Comparison of ENCODE assay signal across 1 cellular context in genomic region chr3:65406470-65406869, GRCh38.
A peak's percentile ranks its signal among the peaks of the same experiment; 100 is the strongest.
TF ChIP-seq lines count a peak whose summit lies in the region.

No MANE protein-coding gene starts in this region.

TF ChIP-seq in HepG2, 621 proteins besides CTCF, POLR2A, EP300 and RAD21 (continued from another document and continues in another):
- TF ChIP-seq ARID5B (CRISPR knock-in tag; IDR thresholded peaks at IDR 0.05) (peak; percentile 68), TFE3 (CRISPR knock-in tag; IDR thresholded peaks at IDR 0.05) (peak; percentile 57; the same call in 1 of the 2 replicates), ZNF781 (CRISPR knock-in tag; IDR thresholded peaks at IDR 0.05; ENCODE audit: borderline replicate concordance, not compliant biosample characterization) (no peak), HNRNPH1 (optimal IDR thresholded peaks at IDR 0.05; ENCODE audit: low read depth, low read length) (no peak), CEBPG (CRISPR knock-in tag; IDR thresholded peaks at IDR 0.05) (peak; percentile 96), SAP130 (CRISPR knock-in tag; IDR thresholded peaks at IDR 0.05; ENCODE audit: low read depth) (peak; percentile 71), IRF2 (CRISPR knock-in tag; IDR thresholded peaks at IDR 0.05) (no peak), FOXK1 (CRISPR knock-in tag; IDR thresholded peaks at IDR 0.05; ENCODE audit: borderline replicate concordance, low read depth) (peak; percentile 58; the same call in 1 of the 2 replicates), SOX5 (CRISPR knock-in tag; IDR thresholded peaks at IDR 0.05; ENCODE audit: borderline replicate concordance) (0 out of 2 replicates have a peak, but pooled peaks have one; percentile 37), TEAD3 (CRISPR knock-in tag; optimal IDR thresholded peaks at IDR 0.05; ENCODE audit: borderline replicate concordance) (peak; percentile 42), ZNF557 (CRISPR knock-in tag; IDR thresholded peaks at IDR 0.05) (no peak), ZBTB33 (CRISPR knock-in tag; IDR thresholded peaks at IDR 0.05) (peak; percentile 36; the same call in 1 of the 2 replicates), KLF6 (CRISPR knock-in tag; IDR thresholded peaks at IDR 0.05) (0 out of 2 replicates have a peak, but pooled peaks have one; percentile 49), THAP11 (CRISPR knock-in tag; IDR thresholded peaks at IDR 0.05) (no peak), ZNF362 (CRISPR knock-in tag; IDR thresholded peaks at IDR 0.05; ENCODE audit: borderline replicate concordance) (peak; percentile 49; the same call in 1 of the 2 replicates), HMG20A (CRISPR knock-in tag; IDR thresholded peaks at IDR 0.05; ENCODE audit: borderline replicate concordance) (peak; percentile 22; the same call in 1 of the 2 replicates), MAFK (conservative IDR thresholded peaks at IDR 0.05 in 1 of 2, IDR thresholded peaks at IDR 0.05 in 1 of 2; ENCODE audit: low read length in 2 of 2) (peak; percentile 18 to 57; a peak in 2 of 4 replicates), SP5 (CRISPR knock-in tag; IDR thresholded peaks at IDR 0.05; ENCODE audit: borderline replicate concordance, low read depth) (no peak), MAFF (IDR thresholded peaks at IDR 0.05; ENCODE audit: low read depth, low read length) (peak; percentile 47; the same call in 1 of the 2 replicates), ZNF674 (CRISPR knock-in tag; IDR thresholded peaks at IDR 0.05; ENCODE audit: low read depth) (no peak), ZNF260 (CRISPR knock-in tag; IDR thresholded peaks at IDR 0.05; ENCODE audit: borderline replicate concordance, low read depth) (no peak), NR2C2 (CRISPR knock-in tag; IDR thresholded peaks at IDR 0.05; ENCODE audit: borderline replicate concordance) (peak; percentile 32; the same call in 1 of the 2 replicates), ZFP41 (CRISPR knock-in tag; IDR thresholded peaks at IDR 0.05; ENCODE audit: borderline replicate concordance) (no peak), ZNF354B (CRISPR knock-in tag; IDR thresholded peaks at IDR 0.05) (no peak), POLR2AphosphoS5 (IDR thresholded peaks at IDR 0.05; ENCODE audit: low read depth, low read length) (no peak), KDM2A (CRISPR knock-in tag; IDR thresholded peaks at IDR 0.05; ENCODE audit: borderline replicate concordance, low read depth) (no peak), CREB1 (IDR thresholded peaks at IDR 0.05) (no peak), CREB1 (CRISPR knock-in tag; IDR thresholded peaks at IDR 0.05) (peak; percentile 51; the same call in 1 of the 2 replicates), DMAP1 (CRISPR knock-in tag; IDR thresholded peaks at IDR 0.05) (0 out of 2 replicates have a peak, but pooled peaks have one; percentile 28), NFE2 (CRISPR knock-in tag; IDR thresholded peaks at IDR 0.05) (peak; percentile 65; the same call in 1 of the 2 replicates), MED13 (CRISPR knock-in tag; IDR thresholded peaks at IDR 0.05) (no peak), ELF4 (CRISPR knock-in tag; IDR thresholded peaks at IDR 0.05; ENCODE audit: borderline replicate concordance) (no peak), MTERF4 (CRISPR knock-in tag; IDR thresholded peaks at IDR 0.05) (no peak), TMF1 (CRISPR knock-in tag; IDR thresholded peaks at IDR 0.05; ENCODE audit: low read depth) (no peak), SMAD9 (CRISPR knock-in tag; IDR thresholded peaks at IDR 0.05) (no peak), KLF16 (CRISPR knock-in tag; IDR thresholded peaks at IDR 0.05) (0 out of 4 replicates have a peak, but pooled peaks of 1 of the 2 experiments have one; percentile 33), ATRX (CRISPR knock-in tag; IDR thresholded peaks at IDR 0.05; ENCODE audit: borderline replicate concordance) (no peak)
- TF ChIP-seq, protein P1, sequence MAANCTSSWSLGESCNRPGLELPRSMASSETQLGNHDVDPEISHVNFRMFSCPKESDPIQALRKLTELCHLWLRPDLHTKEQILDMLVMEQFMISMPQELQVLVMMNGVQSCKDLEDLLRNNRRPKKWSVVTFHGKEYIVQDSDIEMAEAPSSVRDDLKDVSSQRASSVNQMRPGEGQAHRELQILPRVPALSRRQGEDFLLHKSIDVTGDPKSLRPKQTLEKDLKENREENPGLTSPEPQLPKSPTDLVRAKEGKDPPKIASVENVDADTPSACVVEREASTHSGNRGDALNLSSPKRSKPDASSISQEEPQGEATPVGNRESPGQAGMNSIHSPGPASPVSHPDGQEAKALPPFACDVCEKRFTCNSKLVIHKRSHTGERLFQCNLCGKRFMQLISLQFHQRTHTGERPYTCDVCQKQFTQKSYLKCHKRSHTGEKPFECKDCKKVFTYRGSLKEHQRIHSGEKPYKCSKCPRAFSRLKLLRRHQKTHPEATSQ (CRISPR knock-in tag; IDR thresholded peaks at IDR 0.05; ENCODE audit: borderline replicate concordance), result no peak
- TF ChIP-seq, protein P2, sequence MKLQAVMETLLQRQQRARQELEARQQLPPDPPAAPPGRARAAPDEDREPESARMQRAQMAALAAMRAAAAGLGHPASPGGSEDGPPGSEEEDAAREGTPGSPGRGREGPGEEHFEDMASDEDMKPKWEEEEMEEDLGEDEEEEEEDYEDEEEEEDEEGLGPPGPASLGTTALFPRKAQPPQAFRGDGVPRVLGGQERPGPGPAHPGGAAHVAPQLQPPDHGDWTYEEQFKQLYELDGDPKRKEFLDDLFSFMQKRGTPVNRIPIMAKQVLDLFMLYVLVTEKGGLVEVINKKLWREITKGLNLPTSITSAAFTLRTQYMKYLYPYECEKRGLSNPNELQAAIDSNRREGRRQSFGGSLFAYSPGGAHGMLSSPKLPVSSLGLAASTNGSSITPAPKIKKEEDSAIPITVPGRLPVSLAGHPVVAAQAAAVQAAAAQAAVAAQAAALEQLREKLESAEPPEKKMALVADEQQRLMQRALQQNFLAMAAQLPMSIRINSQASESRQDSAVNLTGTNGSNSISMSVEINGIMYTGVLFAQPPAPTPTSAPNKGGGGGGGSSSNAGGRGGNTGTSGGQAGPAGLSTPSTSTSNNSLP (IDR thresholded peaks at IDR 0.05; ENCODE audit: low read depth, low read length), result 0 out of 2 replicates have a peak, but pooled peaks have one; percentile 31
- TF ChIP-seq, protein P3, sequence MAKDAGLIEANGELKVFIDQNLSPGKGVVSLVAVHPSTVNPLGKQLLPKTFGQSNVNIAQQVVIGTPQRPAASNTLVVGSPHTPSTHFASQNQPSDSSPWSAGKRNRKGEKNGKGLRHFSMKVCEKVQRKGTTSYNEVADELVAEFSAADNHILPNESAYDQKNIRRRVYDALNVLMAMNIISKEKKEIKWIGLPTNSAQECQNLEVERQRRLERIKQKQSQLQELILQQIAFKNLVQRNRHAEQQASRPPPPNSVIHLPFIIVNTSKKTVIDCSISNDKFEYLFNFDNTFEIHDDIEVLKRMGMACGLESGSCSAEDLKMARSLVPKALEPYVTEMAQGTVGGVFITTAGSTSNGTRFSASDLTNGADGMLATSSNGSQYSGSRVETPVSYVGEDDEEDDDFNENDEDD (CRISPR knock-in tag; IDR thresholded peaks at IDR 0.05; ENCODE audit: borderline replicate concordance), result no peak
- TF ChIP-seq, protein P4, sequence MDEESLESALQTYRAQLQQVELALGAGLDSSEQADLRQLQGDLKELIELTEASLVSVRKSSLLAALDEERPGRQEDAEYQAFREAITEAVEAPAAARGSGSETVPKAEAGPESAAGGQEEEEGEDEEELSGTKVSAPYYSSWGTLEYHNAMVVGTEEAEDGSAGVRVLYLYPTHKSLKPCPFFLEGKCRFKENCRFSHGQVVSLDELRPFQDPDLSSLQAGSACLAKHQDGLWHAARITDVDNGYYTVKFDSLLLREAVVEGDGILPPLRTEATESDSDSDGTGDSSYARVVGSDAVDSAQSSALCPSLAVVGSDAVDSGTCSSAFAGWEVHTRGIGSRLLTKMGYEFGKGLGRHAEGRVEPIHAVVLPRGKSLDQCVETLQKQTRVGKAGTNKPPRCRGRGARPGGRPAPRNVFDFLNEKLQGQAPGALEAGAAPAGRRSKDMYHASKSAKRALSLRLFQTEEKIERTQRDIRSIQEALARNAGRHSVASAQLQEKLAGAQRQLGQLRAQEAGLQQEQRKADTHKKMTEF (CRISPR knock-in tag; IDR thresholded peaks at IDR 0.05), result peak; percentile 37; the same call in 1 of the 2 replicates
- TF ChIP-seq, protein P5, sequence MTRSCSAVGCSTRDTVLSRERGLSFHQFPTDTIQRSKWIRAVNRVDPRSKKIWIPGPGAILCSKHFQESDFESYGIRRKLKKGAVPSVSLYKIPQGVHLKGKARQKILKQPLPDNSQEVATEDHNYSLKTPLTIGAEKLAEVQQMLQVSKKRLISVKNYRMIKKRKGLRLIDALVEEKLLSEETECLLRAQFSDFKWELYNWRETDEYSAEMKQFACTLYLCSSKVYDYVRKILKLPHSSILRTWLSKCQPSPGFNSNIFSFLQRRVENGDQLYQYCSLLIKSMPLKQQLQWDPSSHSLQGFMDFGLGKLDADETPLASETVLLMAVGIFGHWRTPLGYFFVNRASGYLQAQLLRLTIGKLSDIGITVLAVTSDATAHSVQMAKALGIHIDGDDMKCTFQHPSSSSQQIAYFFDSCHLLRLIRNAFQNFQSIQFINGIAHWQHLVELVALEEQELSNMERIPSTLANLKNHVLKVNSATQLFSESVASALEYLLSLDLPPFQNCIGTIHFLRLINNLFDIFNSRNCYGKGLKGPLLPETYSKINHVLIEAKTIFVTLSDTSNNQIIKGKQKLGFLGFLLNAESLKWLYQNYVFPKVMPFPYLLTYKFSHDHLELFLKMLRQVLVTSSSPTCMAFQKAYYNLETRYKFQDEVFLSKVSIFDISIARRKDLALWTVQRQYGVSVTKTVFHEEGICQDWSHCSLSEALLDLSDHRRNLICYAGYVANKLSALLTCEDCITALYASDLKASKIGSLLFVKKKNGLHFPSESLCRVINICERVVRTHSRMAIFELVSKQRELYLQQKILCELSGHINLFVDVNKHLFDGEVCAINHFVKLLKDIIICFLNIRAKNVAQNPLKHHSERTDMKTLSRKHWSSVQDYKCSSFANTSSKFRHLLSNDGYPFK (CRISPR knock-in tag; IDR thresholded peaks at IDR 0.05; ENCODE audit: borderline replicate concordance), result no peak
